In genomic region chr11:31687861-31688260, GRCh38 we compare ENCODE assay signal across 18 cellular contexts.
DNase-seq lines count a peak whose midpoint lies in the region; ATAC-seq lines count a peak whose summit lies in the region.
"Had no signal": no experiment of that assay in that cellular context is flagged by ENCODE, and none has a peak within 500 bp of the region (broad histone marks: within the 10 kb centered on the region; RNA-seq: fewer than 3 reads in every experiment).

No MANE protein-coding gene starts in this region.

- DNase-seq in NCI-H2171 treated with DMSO at 0.1 percent for 48 hours (lab: John Stamatoyannopoulos, UW), result peak; percentile 67
- DNase-seq in NCI-H2171 (lab: John Stamatoyannopoulos, UW), result no peak
- DNase-seq in NCI-H1694 treated with DMSO at 0.1 percent for 48 hours (lab: John Stamatoyannopoulos, UW), result peak; percentile 85
- peak; percentile 38 for DNase-seq in cerebellum (ENCODE audit: low spot score)
- DNase-seq in NCI-H2081 (lab: John Stamatoyannopoulos, UW), result no peak
- DNase-seq: 8988T; ACHN; Calu3; CD4-positive, alpha-beta memory T cell; COR-L47; DMS53; DMS79 treated with DMSO at 0.1 percent for 48 hours; H9 had no signal

- no peak for ATAC-seq in HG03039 (IDR thresholded peaks at IDR 0.05; ENCODE audit: unreplicated experiment)
- ATAC-seq in GM21447 (IDR thresholded peaks at IDR 0.05; ENCODE audit: unreplicated experiment), result no peak
- ATAC-seq: A549, GM23338, HCT116 had no signal

Comparison
In these comparisons a context has a peak if more than half of its experiments do, and no peak if none do; other contexts are left out.
1. DNase-seq: peak in NCI-H2171 treated with DMSO at 0.1 percent for 48 hours (single experiment), NCI-H1694 treated with DMSO at 0.1 percent for 48 hours (single experiment) and cerebellum (single experiment); none in NCI-H2171 (single experiment) and NCI-H2081 (0 of 2).